ENCODE assay signal across 18 cellular contexts in genomic region chr1:41950820-41951219, GRCh38. TPM values are rescaled to one million over a fixed set of nuclear protein-coding genes. Genes with fewer than 3 reads are reported as not detected.
DNase-seq lines count a peak whose midpoint lies in the region; ATAC-seq, FAIRE-seq and TF ChIP-seq lines count a peak whose summit lies in the region.
"Had no signal": no experiment of that assay in that cellular context is flagged by ENCODE, and none has a peak within 500 bp of the region (broad histone marks: within the 10 kb centered on the region; RNA-seq: fewer than 3 reads in every experiment).

No MANE protein-coding gene starts in this region.

- ATAC-seq in activated T-helper 17 cell treated with anti-CD3 and anti-CD28 coated beads, Interleukin-2, amount 50 U/mL, for 72 hours (replicated peaks): peak; percentile 89
- no peak for ATAC-seq in gastroesophageal sphincter
- ATAC-seq in GM23338: no peak
- ATAC-seq: Right ventricle myocardium inferior, T-cell had no signal

- H3K79me2 ChIP-seq in GM23338 (replicated peaks; ENCODE audit: insufficient read depth): no peaks in the 10 kb centered on the region

- no peak overlapping the region for H3K4me3 Mint-ChIP-seq in activated T-cell treated with anti-CD3 and anti-CD28 coated beads, Interleukin-2, amount 50 U/mL, for 24 hours
- H3K4me3 Mint-ChIP-seq in activated T-helper 17 cell treated with anti-CD3 and anti-CD28 coated beads, Interleukin-2, amount 50 U/mL, for 72 hours: peak overlapping the region; percentile 56
- H3K4me3 Mint-ChIP-seq in GM23338: no peak overlapping the region
- H3K4me3 Mint-ChIP-seq: CD4-positive, CD25-positive, alpha-beta regulatory T cell; central memory CD8-positive, alpha-beta T cell; stimulated activated naive CD8-positive, alpha-beta T cell treated with anti-CD3 and anti-CD28 coated beads, Interleukin-15, Interleukin-2, amounts not matched to agents 100 ng/mL and 50 ng/mL, for 24 hours; T-cell had no signal

- no peak for TF ChIP-seq EP300 in gastroesophageal sphincter (IDR thresholded peaks at IDR 0.05)

- H3K36me3 Mint-ChIP-seq in activated T-cell treated with anti-CD3 and anti-CD28 coated beads, Interleukin-2, amount 50 U/mL, for 24 hours (ENCODE audit: low read depth): peaks cover 14% of the 10 kb centered on the region
- no peaks in the 10 kb centered on the region for H3K36me3 Mint-ChIP-seq in activated T-helper 17 cell treated with anti-CD3 and anti-CD28 coated beads, Interleukin-2, amount 50 U/mL, for 72 hours (ENCODE audit: low read depth)
- peaks cover 11% of the 10 kb centered on the region; the same call in 1 of the 3 replicates for H3K36me3 Mint-ChIP-seq in GM23338 (ENCODE audit: low read depth)
- H3K36me3 Mint-ChIP-seq: CD4-positive, CD25-positive, alpha-beta regulatory T cell had no signal

- no peaks in the 10 kb centered on the region for H3K27me3 ChIP-seq in gastroesophageal sphincter
- no peaks in the 10 kb centered on the region for H3K27me3 ChIP-seq in GM23338 (ENCODE audit: insufficient read depth)
- H3K27me3 ChIP-seq: upper lobe of left lung had no signal

- peaks cover 41% of the 10 kb centered on the region for H3K4me1 Mint-ChIP-seq in activated T-cell treated with anti-CD3 and anti-CD28 coated beads, Interleukin-2, amount 50 U/mL, for 24 hours (ENCODE audit: low read depth)
- H3K4me1 Mint-ChIP-seq in activated T-helper 17 cell treated with anti-CD3 and anti-CD28 coated beads, Interleukin-2, amount 50 U/mL, for 72 hours: peaks cover 20% of the 10 kb centered on the region
- H3K4me1 Mint-ChIP-seq in GM23338: peaks cover 21% of the 10 kb centered on the region

- DNase-seq in activated T-cell treated with anti-CD3 and anti-CD28 coated beads, Interleukin-2, amount 50 U/mL, for 24 hours: no peak
- DNase-seq in activated T-cell treated with anti-CD3 and anti-CD28 coated beads, Interleukin-2, amount 50 U/mL, for 1 hour: no peak
- DNase-seq in GM18507 (ENCODE audit: extremely low spot score, insufficient read length, low read depth) (no peak), renal cortical epithelial cell (ENCODE audit: low read depth) (peak; percentile 66), SKM-1 treated with dmso at 0.1 percent for 144 hours (lab: John Stamatoyannopoulos, UW; ENCODE audit: unreplicated experiment) (no peak), GM23338 (ENCODE audit: low spot score) (no peak)
- DNase-seq: CD4-positive, CD25-positive, alpha-beta regulatory T cell; effector CD8-positive, alpha-beta T cell; midbrain; NCI-H187 treated with DMSO at 0.1 percent for 48 hours; T-cell; upper lobe of left lung had no signal

- peaks cover 30% of the 10 kb centered on the region for H3K9me3 Mint-ChIP-seq in activated T-cell treated with anti-CD3 and anti-CD28 coated beads, Interleukin-2, amount 50 U/mL, for 24 hours
- H3K9me3 Mint-ChIP-seq in activated T-helper 17 cell treated with anti-CD3 and anti-CD28 coated beads, Interleukin-2, amount 50 U/mL, for 72 hours: peaks cover 10% of the 10 kb centered on the region
- peaks cover 16% of the 10 kb centered on the region for H3K9me3 Mint-ChIP-seq in GM23338

- TF ChIP-seq CTCF in gastroesophageal sphincter (IDR thresholded peaks at IDR 0.05) (no peak), GM23338 (conservative IDR thresholded peaks at IDR 0.05; ENCODE audit: low read depth in 2 of 2) (no peak)

- H2AFZ ChIP-seq in GM23338: no peak overlapping the region

- peaks cover 0 to 6% (median 0%) of the 10 kb centered on the region in 3 donors for H3K9me3 ChIP-seq in gastroesophageal sphincter
- H3K9me3 ChIP-seq: upper lobe of left lung had no signal

- no peaks in the 10 kb centered on the region for H3K9me2 ChIP-seq in GM23338 (ENCODE audit: insufficient read depth)

- H4K20me1 ChIP-seq in GM23338 (replicated peaks; ENCODE audit: insufficient read depth): no peaks in the 10 kb centered on the region

- 13 to 68% methylated on average over 1 of the region's 1 CpG for WGBS in gastroesophageal sphincter (ENCODE audit: low coverage in 1 of 2), 2 donors

- H3K4me3 ChIP-seq in gastroesophageal sphincter (no peak overlapping the region), GM23338 (no peak overlapping the region)
- H3K4me3 ChIP-seq: upper lobe of left lung had no signal

- no peak overlapping the region for H3K27ac ChIP-seq in gastroesophageal sphincter
- H3K27ac ChIP-seq in GM23338 (ENCODE audit: low read depth): no peak overlapping the region
- H3K27ac ChIP-seq: upper lobe of left lung, VCaP had no signal

- peak; percentile 69 for FAIRE-seq in GM18507 (lab: Jason Lieb, UNC)

- H3K27me3 Mint-ChIP-seq in activated T-cell treated with anti-CD3 and anti-CD28 coated beads, Interleukin-2, amount 50 U/mL, for 24 hours: no peaks in the 10 kb centered on the region
- no peaks in the 10 kb centered on the region for H3K27me3 Mint-ChIP-seq in activated T-helper 17 cell treated with anti-CD3 and anti-CD28 coated beads, Interleukin-2, amount 50 U/mL, for 72 hours
- H3K27me3 Mint-ChIP-seq in GM23338 (ENCODE audit: insufficient read depth, low read depth, poor library complexity): peaks cover 1% of the 10 kb centered on the region
- H3K27me3 Mint-ChIP-seq: central memory CD8-positive, alpha-beta T cell; stimulated activated naive CD8-positive, alpha-beta T cell treated with anti-CD3 and anti-CD28 coated beads, Interleukin-15, Interleukin-2, amounts not matched to agents 100 ng/mL and 50 ng/mL, for 24 hours; T-cell had no signal

- H3K4me1 ChIP-seq in gastroesophageal sphincter (no peaks in the 10 kb centered on the region), GM23338 (ENCODE audit: insufficient read depth) (peaks cover 6% of the 10 kb centered on the region; the same call in 1 of the 2 replicates)

- no peaks in the 10 kb centered on the region for H3F3A ChIP-seq in GM23338 (replicated peaks; ENCODE audit: low read depth)

- no peak for TF ChIP-seq POLR2A in gastroesophageal sphincter (IDR thresholded peaks at IDR 0.05)

- peak overlapping the region; percentile 76 for H3K27ac Mint-ChIP-seq in activated T-cell treated with anti-CD3 and anti-CD28 coated beads, Interleukin-2, amount 50 U/mL, for 24 hours
- H3K27ac Mint-ChIP-seq in activated T-helper 17 cell treated with anti-CD3 and anti-CD28 coated beads, Interleukin-2, amount 50 U/mL, for 72 hours: peak overlapping the region; percentile 77
- H3K27ac Mint-ChIP-seq in GM23338: no peak overlapping the region
- H3K27ac Mint-ChIP-seq: CD4-positive, CD25-positive, alpha-beta regulatory T cell; T-cell had no signal

- no peaks in the 10 kb centered on the region for H3K36me3 ChIP-seq in gastroesophageal sphincter
- H3K36me3 ChIP-seq in GM23338 (ENCODE audit: insufficient read depth): no peaks in the 10 kb centered on the region
- H3K36me3 ChIP-seq: upper lobe of left lung had no signal

- no peak overlapping the region for H3K4me2 ChIP-seq in GM23338

TF ChIP-seq in GM23338, 12 proteins besides CTCF, POLR2A, EP300 and RAD21 (continues in another document):
- no peak for TF ChIP-seq ZNF114 (CRISPR knock-in tag; IDR thresholded peaks at IDR 0.05)
- TF ChIP-seq CREB1 (CRISPR knock-in tag; IDR thresholded peaks at IDR 0.05; ENCODE audit: low read depth): no peak
- no peak for TF ChIP-seq JUNB (IDR thresholded peaks at IDR 0.05; ENCODE audit: unreplicated experiment)

RNA-seq across cellular contexts. Expression of gene HIVEP3, which starts 32.1 kb away (rescaled TPM):
- total RNA-seq in activated T-helper 17 cell treated with anti-CD3 and anti-CD28 coated beads, Interleukin-2, amount 50 U/mL, for 72 hours: 10 to 100 TPM in 1 of 2 donors, 1 to 10 TPM in 1; 8.0 to 27.6 TPM
- total RNA-seq in renal cortical epithelial cell (3.3 and 3.6 TPM in 2 replicates), gastroesophageal sphincter (1 to 10 TPM; 1.9 to 3.8 (median 2.8) TPM)
- 0.14 and 0.39 TPM in 2 replicates for total RNA-seq in GM23338 (2014; rRNA removed; shearing (Covaris generic))
- polyA plus RNA-seq in GM23338 (2016; fragmentation: Nextera tagmentation; extraction: Ambion mirVana): 0.24 and 0.30 TPM in 2 replicates
